Comparison of ENCODE assay signal across 1 cellular context in the genomic region with DNA sequence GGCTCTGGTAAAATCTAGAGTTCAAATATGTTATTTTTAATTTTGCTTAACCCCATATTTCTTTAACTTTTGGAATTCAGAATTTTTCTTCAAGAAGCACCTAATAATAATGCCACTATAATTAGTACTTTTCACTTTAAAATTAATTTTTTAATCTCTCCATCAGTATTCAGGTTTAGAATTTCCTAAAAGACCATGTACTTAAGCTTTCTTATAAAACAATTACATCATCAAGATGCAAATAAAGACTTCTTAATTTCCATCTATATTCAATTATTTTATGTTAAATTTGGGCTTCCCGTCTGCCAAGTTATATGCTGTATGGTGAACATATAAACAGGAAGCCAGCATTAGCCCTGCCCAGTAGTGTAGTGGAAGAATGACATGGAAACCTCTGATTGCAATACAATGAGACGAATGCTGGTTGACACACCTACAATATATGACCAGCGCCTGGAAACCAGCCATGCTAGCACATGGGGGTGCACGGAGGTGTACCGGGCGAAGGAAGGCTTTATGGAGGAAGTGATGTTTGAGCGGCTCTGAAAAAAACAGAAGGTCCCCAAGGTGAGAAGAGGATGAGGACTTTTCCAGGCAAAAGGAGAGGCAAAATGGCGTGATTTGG.
TF ChIP-seq lines count a peak whose summit lies in the region.

No MANE protein-coding gene starts in this region.

TF ChIP-seq in A549, 52 proteins besides CTCF, POLR2A, EP300 and RAD21 (continued from another document):
- TF ChIP-seq BCL3 (IDR thresholded peaks at IDR 0.05) (no peak), SMC3 (IDR thresholded peaks at IDR 0.05) (no peak), FOXS1 (CRISPR knock-in tag; IDR thresholded peaks at IDR 0.05) (no peak), TP53 (CRISPR knock-in tag; IDR thresholded peaks at IDR 0.05) (no peak), KDM1A (IDR thresholded peaks at IDR 0.05; ENCODE audit: low read depth) (no peak), CHD4 (IDR thresholded peaks at IDR 0.05; ENCODE audit: borderline replicate concordance) (no peak), CEBPB (IDR thresholded peaks at IDR 0.05) (no peak)
